Comparison of ENCODE assay signal across 25 cellular contexts in the genomic region with DNA sequence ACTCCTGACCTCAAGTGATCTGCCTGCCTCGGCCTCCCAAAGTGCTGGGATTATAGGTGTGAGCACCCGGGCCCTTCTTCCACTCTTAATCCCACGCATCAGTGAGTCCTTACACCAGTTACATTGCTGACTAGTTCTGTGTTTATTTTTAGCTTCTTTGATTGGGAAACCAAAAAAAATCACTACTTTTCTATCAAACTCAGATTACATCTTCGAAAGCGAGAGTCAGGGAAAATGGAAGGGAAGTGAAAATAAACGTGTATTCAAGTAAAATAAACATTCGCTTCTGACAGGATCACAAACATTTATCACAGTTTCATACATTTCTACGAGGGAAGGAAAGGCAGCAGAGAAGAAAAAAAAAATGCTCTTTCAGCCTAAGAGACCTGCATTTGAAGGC.
"Had no signal": no experiment of that assay in that cellular context is flagged by ENCODE, and none has a peak within 500 bp of the region (broad histone marks: within the 10 kb centered on the region; RNA-seq: fewer than 3 reads in every experiment).

No MANE protein-coding gene starts in this region.

- FAIRE-seq: endothelial cell of umbilical vein, islet of Langerhans, TTC549 had no signal

- H3K36me3 ChIP-seq: left ventricle myocardium inferior, tibial nerve had no signal

- DNase-seq: activated CD4-positive, alpha-beta T cell treated with anti-CD3 and anti-CD28 coated beads for 4 hours; activated CD4-positive, alpha-beta T cell treated with anti-CD3 and anti-CD28 coated beads, Interleukin-2, amount 50 U/mL, for 4 hours; activated effector memory CD4-positive, alpha-beta T cell treated with Interleukin-2 at 50 U/mL for 16 hours; activated naive CD4-positive, alpha-beta T cell treated with Interleukin-2 at 50 U/mL for 16 hours; activated T-cell treated with anti-CD3 and anti-CD28 coated beads for 4 hours; activated T-cell treated with anti-CD3 and anti-CD28 coated beads, Interleukin-2, amount 50 U/mL, for 72 hours; aorta; body of pancreas; cerebellar nuclear complex; effector memory CD8-positive, alpha-beta T cell; foreskin fibroblast; heart right ventricle; left ventricle myocardium inferior; posterior cingulate gyrus; right cardiac atrium; stimulated activated CD4-positive, alpha-beta T cell treated with anti-CD3 and anti-CD28 coated beads, Interleukin-15, amount 100 ng/mL, for 24 hours; stimulated activated CD4-positive, alpha-beta T cell treated with anti-CD3 and anti-CD28 coated beads, Interleukin-2, amount 100 ng/mL, for 24 hours; stimulated activated naive B cell treated with anti-CD40 and anti-IgM and Interleukin-4, amounts not matched to agents 10 μg/mL and 1 μg/mL and 100 μg/mL, for 72 hours had no signal

- H3K27me3 ChIP-seq: body of pancreas, heart right ventricle, tibial nerve had no signal

- H3K4me3 ChIP-seq: body of pancreas, coronary artery, heart right ventricle, left ventricle myocardium inferior, lung, tibial nerve had no signal

- H3K9me3 ChIP-seq: body of pancreas, heart right ventricle, left ventricle myocardium inferior, tibial nerve had no signal

- H3K4me1 ChIP-seq: body of pancreas had no signal

- H3K27ac ChIP-seq: body of pancreas, coronary artery, heart right ventricle, left ventricle myocardium inferior, tibial nerve, VCaP had no signal
